20 cellular contexts compared by ENCODE assay signal in genomic region chr15:39041979-39042485, GRCh38.
DNase-seq lines count a peak whose midpoint lies in the region; ATAC-seq, FAIRE-seq and TF ChIP-seq lines count a peak whose summit lies in the region.
"Had no signal": no experiment of that assay in that cellular context is flagged by ENCODE, and none has a peak within 500 bp of the region (broad histone marks: within the 10 kb centered on the region; RNA-seq: fewer than 3 reads in every experiment).

No MANE protein-coding gene starts in this region.

- no peak for TF ChIP-seq CTCF in A549 (IDR thresholded peaks at IDR 0.05)
- TF ChIP-seq CTCF in neural progenitor cell (IDR thresholded peaks at IDR 0.05): no peak

- TF ChIP-seq RAD21 in A549 (conservative IDR thresholded peaks at IDR 0.05 in 1 of 2, IDR thresholded peaks at IDR 0.05 in 1 of 2): no peak

- CTCF ChIA-PET in A549 (lab: Yijun Ruan, JAX): interaction anchor here (0.6 kb wide), 1 partner anchor 387 kb away, joined by 4 read pairs; no protein-coding TSS in a partner anchor

- no peak for FAIRE-seq in A549 (lab: Jason Lieb, UNC)
- FAIRE-seq: GM12892, GM18507, HepG2 had no signal

- no peaks in the 10 kb centered on the region for H3K36me3 Mint-ChIP-seq in neural progenitor cell
- H3K36me3 Mint-ChIP-seq: CD8-positive, alpha-beta T cell had no signal

- H2AFZ ChIP-seq in neural progenitor cell (replicated peaks): peak overlapping the region; percentile 54
- H2AFZ ChIP-seq: GM23248 had no signal

- TF ChIP-seq EP300 in A549 (IDR thresholded peaks at IDR 0.05): no peak

- H3K9me3 Mint-ChIP-seq in neural progenitor cell: no peaks in the 10 kb centered on the region
- H3K9me3 Mint-ChIP-seq: CD8-positive, alpha-beta T cell had no signal

- ATAC-seq in A549 (no peak), SK-N-SH treated with all-trans-retinoic acid at 6 μM for 48 hours (no peak), HG02588 (IDR thresholded peaks at IDR 0.05; ENCODE audit: unreplicated experiment) (no peak)
- ATAC-seq: CD8-positive, alpha-beta T cell; HepG2 had no signal

- no peak overlapping the region for H3K9ac ChIP-seq in neural progenitor cell
- H3K9ac ChIP-seq: BLaER1 treated with 17β-estradiol and CSF1 and Interleukin-3, amounts not matched to agents 10 nM and 100 nM; GM23248 had no signal

- H3K27ac Mint-ChIP-seq in neural progenitor cell: no peak overlapping the region
- H3K27ac Mint-ChIP-seq: B cell; CD8-positive, alpha-beta T cell had no signal

- no peaks in the 10 kb centered on the region for H3K79me2 ChIP-seq in neural progenitor cell (ENCODE audit: low read depth)

- no peaks in the 10 kb centered on the region for H3K9me3 ChIP-seq in A549
- no peaks in the 10 kb centered on the region for H3K9me3 ChIP-seq in neural progenitor cell (ENCODE audit: low read depth)
- H3K9me3 ChIP-seq: BLaER1 treated with 17β-estradiol and CSF1 and Interleukin-3, amounts not matched to agents 10 nM and 100 nM; HAP-1 had no signal

- no peak overlapping the region for H3K4me2 ChIP-seq in A549
- H3K4me2 ChIP-seq in neural progenitor cell: no peak overlapping the region
- H3K4me2 ChIP-seq: BLaER1 treated with 17β-estradiol and CSF1 and Interleukin-3, amounts not matched to agents 10 nM and 100 nM had no signal

- WGBS in A549 (ENCODE audit: missing lambda C conversion rate): 63% methylated on average over 4 of the region's 4 CpGs

- H3K4me1 ChIP-seq in A549 (no peaks in the 10 kb centered on the region), neural progenitor cell (no peaks in the 10 kb centered on the region)
- H3K4me1 ChIP-seq: BLaER1 treated with 17β-estradiol and CSF1 and Interleukin-3, amounts not matched to agents 10 nM and 100 nM; HAP-1 had no signal

- DNase-seq in A549 (ENCODE audit: low read depth in 1 of 2, low spot score in 1 of 2): no peak
- DNase-seq in HCEC 1CT: peak; percentile 5
- peak; percentile 65 for DNase-seq in M059J (ENCODE audit: low read depth)
- DNase-seq in neural progenitor cell (ENCODE audit: low spot score): no peak
- no peak for DNase-seq in NCI-H446 (lab: John Stamatoyannopoulos, UW)
- no peak for DNase-seq in activated naive CD4-positive, alpha-beta T cell treated with anti-CD3 and anti-CD28 coated beads, Interleukin-2, amount 50 U/mL, for 16 hours
- DNase-seq: Calu3; CD8-positive, alpha-beta T cell; DMS79 treated with DMSO at 0.1 percent for 48 hours; GDM1; GM23248 had no signal

- no peaks in the 10 kb centered on the region for H3K27me3 ChIP-seq in neural progenitor cell
- H3K27me3 ChIP-seq: BLaER1 treated with 17β-estradiol and CSF1 and Interleukin-3, amounts not matched to agents 10 nM and 100 nM had no signal

- no peaks in the 10 kb centered on the region for H3K36me3 ChIP-seq in neural progenitor cell
- H3K36me3 ChIP-seq: BLaER1 treated with 17β-estradiol and CSF1 and Interleukin-3, amounts not matched to agents 10 nM and 100 nM; HAP-1 had no signal

- no peaks in the 10 kb centered on the region for H4K20me1 ChIP-seq in neural progenitor cell (ENCODE audit: low read depth)
- H4K20me1 ChIP-seq: BLaER1 treated with 17β-estradiol and CSF1 and Interleukin-3, amounts not matched to agents 10 nM and 100 nM had no signal

- no peak overlapping the region for H3K27ac ChIP-seq in A549
- no peak overlapping the region for H3K27ac ChIP-seq in neural progenitor cell
- H3K27ac ChIP-seq: 22Rv1; BLaER1 treated with 17β-estradiol and CSF1 and Interleukin-3, amounts not matched to agents 10 nM and 100 nM; GM23248 had no signal

- H3K27me3 Mint-ChIP-seq in neural progenitor cell (ENCODE audit: insufficient read depth, low read depth): no peaks in the 10 kb centered on the region

- POLR2A ChIA-PET in A549 (lab: Yijun Ruan, JAX): no interaction called here

- H3K4me3 ChIP-seq in A549 (no peak overlapping the region), neural progenitor cell (no peak overlapping the region)
- H3K4me3 ChIP-seq: BLaER1 treated with 17β-estradiol and CSF1 and Interleukin-3, amounts not matched to agents 10 nM and 100 nM; GM23248; HAP-1 had no signal

- TF ChIP-seq POLR2A in A549 (IDR thresholded peaks at IDR 0.05; ENCODE audit: low read length): no peak

- no peak overlapping the region for H3K4me3 Mint-ChIP-seq in neural progenitor cell
- H3K4me3 Mint-ChIP-seq: B cell; CD8-positive, alpha-beta T cell had no signal

- H3K4me1 Mint-ChIP-seq in neural progenitor cell: no peaks in the 10 kb centered on the region
- H3K4me1 Mint-ChIP-seq: B cell had no signal

- H3F3A ChIP-seq in neural progenitor cell (ENCODE audit: low read depth): no peaks in the 10 kb centered on the region

TF ChIP-seq in A549, 52 proteins besides CTCF, POLR2A, EP300 and RAD21:
- TF ChIP-seq HOXB13 (CRISPR knock-in tag; IDR thresholded peaks at IDR 0.05; ENCODE audit: low read depth) (no peak), HDAC2 (IDR thresholded peaks at IDR 0.05) (no peak), FOSB (CRISPR knock-in tag; IDR thresholded peaks at IDR 0.05) (no peak), MAFK (IDR thresholded peaks at IDR 0.05; ENCODE audit: partially characterized antibody) (peak; percentile 18), GATA3 (IDR thresholded peaks at IDR 0.05; ENCODE audit: borderline replicate concordance) (no peak)

TF ChIP-seq in SK-N-SH treated with all-trans-retinoic acid at 6 μM for 48 hours, 23 proteins besides CTCF, POLR2A, EP300 and RAD21:
- TF ChIP-seq ESRRG (CRISPR knock-in tag; IDR thresholded peaks at IDR 0.05) (no peak), OSR1 (CRISPR knock-in tag; IDR thresholded peaks at IDR 0.05) (no peak), ISL1 (CRISPR knock-in tag; IDR thresholded peaks at IDR 0.05) (no peak), BACH2 (CRISPR knock-in tag; IDR thresholded peaks at IDR 0.05; ENCODE audit: borderline replicate concordance) (no peak), ZC3H10 (CRISPR knock-in tag; IDR thresholded peaks at IDR 0.05) (no peak), ZNF565 (CRISPR knock-in tag; conservative IDR thresholded peaks at IDR 0.05; ENCODE audit: low read depth) (no peak), GLIS3 (CRISPR knock-in tag; IDR thresholded peaks at IDR 0.05) (no peak), ZFP3 (CRISPR knock-in tag; IDR thresholded peaks at IDR 0.05) (no peak), ZFP30 (CRISPR knock-in tag; IDR thresholded peaks at IDR 0.05) (no peak), ARNTL (CRISPR knock-in tag; IDR thresholded peaks at IDR 0.05; ENCODE audit: borderline replicate concordance, low read depth) (no peak)

Comparison
In these comparisons a context has a peak if more than half of its experiments do, and no peak if none do; other contexts are left out.
1. DNase-seq: peak in HCEC 1CT (single experiment) and M059J (single experiment); none in A549 (0 of 2), neural progenitor cell (single experiment), NCI-H446 (0 of 2) and activated naive CD4-positive, alpha-beta T cell treated with anti-CD3 and anti-CD28 coated beads, Interleukin-2, amount 50 U/mL, for 16 hours (single experiment).